ENCODE assay signal across 8 cellular contexts in genomic region chr17:7561589-7562207, GRCh38. TPM values are rescaled to one million over a fixed set of nuclear protein-coding genes. Genes with fewer than 3 reads are reported as not detected.
DNase-seq lines count a peak whose midpoint lies in the region; ATAC-seq, FAIRE-seq and TF ChIP-seq lines count a peak whose summit lies in the region.

SENP3 (plus strand) TSS chr17:7561919; CDS start chr17:7563077, 1,158 bp downstream.

- H3K4me1 ChIP-seq in keratinocyte (ENCODE audit: control insufficient read depth, extremely low read depth, insufficient read depth, low read length) = peaks cover 42% of the 10 kb centered on the region

- peaks cover 8 to 25% of the 10 kb centered on the region in 2 experiments for H3K36me3 ChIP-seq in keratinocyte (ENCODE audit: control insufficient read depth in 2 of 2, extremely low read depth in 1 of 2, insufficient read depth in 2 of 2, low read length in 2 of 2)

- H3K27me3 ChIP-seq in keratinocyte (ENCODE audit: control insufficient read depth, extremely low read depth, insufficient read depth, low read length) = no peaks in the 10 kb centered on the region

- no peaks in the 10 kb centered on the region for H4K20me1 ChIP-seq in keratinocyte (ENCODE audit: control insufficient read depth, extremely low read depth, insufficient read depth, low read length)

- FAIRE-seq in keratinocyte (lab: Jason Lieb, UNC) = no peak

- ATAC-seq in HG02973 (IDR thresholded peaks at IDR 0.05; ENCODE audit: unreplicated experiment) = peak; percentile 47

- H3K9ac ChIP-seq in keratinocyte (ENCODE audit: control insufficient read depth, extremely low read depth, insufficient read depth, low read length) = peak within 1 kb of the TSS; percentile 86

- no peaks in the 10 kb centered on the region for H3K9me1 ChIP-seq in keratinocyte (ENCODE audit: control insufficient read depth, extremely low read depth, insufficient read depth, low read length)

- no peaks in the 10 kb centered on the region for H3K9me3 ChIP-seq in keratinocyte (ENCODE audit: control insufficient read depth, low read depth, low read length)

- peak within 1 kb of the TSS; percentile 85 for H2AFZ ChIP-seq in keratinocyte (ENCODE audit: control insufficient read depth, low read length)

- H3K4me3 ChIP-seq in keratinocyte (ENCODE audit: control insufficient read depth in 2 of 3, extremely low read depth in 1 of 3, insufficient read depth in 2 of 3, low read depth in 1 of 3, low read length in 3 of 3) = peak within 1 kb of the TSS; percentile 75 to 86 (median 86)

- dilution Hi-C loops in keratinocyte (cut with MboI; ENCODE audit: extremely low pct_ligation_motif_present, low sequenced_read_pairs) = no loop called here

- H3K27ac ChIP-seq in keratinocyte (ENCODE audit: control insufficient read depth, insufficient read depth, low read length) = peak within 1 kb of the TSS; percentile 91

- H3K4me2 ChIP-seq in keratinocyte (ENCODE audit: control insufficient read depth, extremely low read depth, insufficient read depth, low read depth, low read length) = peak within 1 kb of the TSS; percentile 99

- peaks cover 39% of the 10 kb centered on the region for H3K79me2 ChIP-seq in keratinocyte (ENCODE audit: control insufficient read depth, insufficient read depth, low read length)

- DNase-seq in NCI-H2107 (lab: John Stamatoyannopoulos, UW) = peak; percentile 63
- no peak for DNase-seq in NCI-H2107 treated with DMSO at 0.1 percent for 48 hours (lab: John Stamatoyannopoulos, UW; ENCODE audit: unreplicated experiment)
- DNase-seq in NCI-H2227 (lab: John Stamatoyannopoulos, UW; ENCODE audit: unreplicated experiment) = peak; percentile 93
- peak; percentile 91 for DNase-seq in activated CD4-positive, CD25-positive, alpha-beta regulatory T cell treated with anti-CD3 and anti-CD28 coated beads, Interleukin-2, amount 50 U/mL, for 72 hours
- peak; percentile 83 for DNase-seq in cerebellar cortex (ENCODE audit: low spot score)
- DNase-seq in keratinocyte (ENCODE audit: low read depth, low spot score) = no peak
- peak; percentile 91 for DNase-seq in stimulated activated CD4-positive, alpha-beta T cell treated with anti-CD3 and anti-CD28 coated beads, Interleukin-12 subunit alpha, Interleukin-12 subunit beta, amount 100 ng/mL, for 4 hours

- TF ChIP-seq CTCF in keratinocyte (optimal IDR thresholded peaks at IDR 0.05 in 1 of 3, IDR thresholded peaks at IDR 0.05 in 1 of 3, conservative IDR thresholded peaks at IDR 0.05 in 1 of 3; ENCODE audit: extremely low read depth in 1 of 3, insufficient read depth in 2 of 3, low read length in 3 of 3) = no peak

RNA-seq across cellular contexts. Expression of gene SENP3, which starts in this region (rescaled TPM):
- 98.9 to 110 TPM (median 99.1 TPM) in 3 replicates for polyA plus RNA-seq in keratinocyte
- 15.9 TPM for polyA plus RNA-seq in keratinocyte (2011; ENCODE audit: low read depth)
- polyA plus RNA-seq in keratinocyte (2011; cell fraction: cytosol; rRNA removed) = 90.1 and 106 TPM in 2 replicates
- 72.1 TPM in 2 replicates for polyA plus RNA-seq in keratinocyte (2011; cell fraction: nucleus; rRNA removed)
- 37.4 and 53.9 TPM in 2 replicates for polyA plus RNA-seq in keratinocyte (2012; ENCODE audit: low replicate concordance)
- polyA minus RNA-seq in keratinocyte = 85.2 to 96.9 TPM (median 89.1 TPM) in 3 replicates
- polyA minus RNA-seq in keratinocyte (2011; cell fraction: cytosol; rRNA and poly(A)+ RNA removed) = 71.0 TPM
- 19.2 and 31.1 TPM in 2 replicates for polyA minus RNA-seq in keratinocyte (2011; cell fraction: nucleus; rRNA and poly(A)+ RNA removed)

Comparison
In these comparisons a context has a peak if more than half of its experiments do, and no peak if none do; other contexts are left out.
1. DNase-seq: peak in NCI-H2107 (single experiment), NCI-H2227 (single experiment), activated CD4-positive, CD25-positive, alpha-beta regulatory T cell treated with anti-CD3 and anti-CD28 coated beads, Interleukin-2, amount 50 U/mL, for 72 hours (single experiment), cerebellar cortex (single experiment) and stimulated activated CD4-positive, alpha-beta T cell treated with anti-CD3 and anti-CD28 coated beads, Interleukin-12 subunit alpha, Interleukin-12 subunit beta, amount 100 ng/mL, for 4 hours (single experiment); none in NCI-H2107 treated with DMSO at 0.1 percent for 48 hours (single experiment) and keratinocyte (single experiment).